31 cellular contexts compared by ENCODE assay signal in genomic region chr16:86012221-86012620, GRCh38.
"Had no signal": no experiment of that assay in that cellular context is flagged by ENCODE, and none has a peak within 500 bp of the region (broad histone marks: within the 10 kb centered on the region; RNA-seq: fewer than 3 reads in every experiment).

No MANE protein-coding gene starts in this region.

- H3K4me3 Mint-ChIP-seq: activated B cell treated with CpG ODN at 0.5 μM for 24 hours; activated CD4-positive, alpha-beta memory T cell treated with anti-CD3 and anti-CD28 coated beads for 36 hours; activated naive CD4-positive, alpha-beta T cell treated with anti-CD3 and anti-CD28 coated beads, Interleukin-2, amount 10 ng/mL, durations not matched to agents 7 days and 5 days; activated naive CD8-positive, alpha-beta T cell; T-cell had no signal

- H3K4me1 ChIP-seq: ascending aorta, SJSA1 had no signal

- H3K9ac ChIP-seq: KMS-11, SK-N-SH had no signal

- H3K36me3 ChIP-seq: ascending aorta, cardiac muscle cell, Peyer's patch, SJSA1 had no signal

- H3K27me3 ChIP-seq: ascending aorta, Peyer's patch had no signal

- DNase-seq: activated CD4-positive, alpha-beta memory T cell treated with anti-CD3 and anti-CD28 coated beads for 36 hours; activated CD4-positive, alpha-beta T cell treated with anti-CD3 and anti-CD28 coated beads for 4 hours; activated CD4-positive, alpha-beta T cell treated with anti-CD3 and anti-CD28 coated beads, Interleukin-2, amount 50 U/mL, for 1 hour; activated CD4-positive, CD25-positive, alpha-beta regulatory T cell treated with anti-CD3 and anti-CD28 coated beads, Interleukin-2, amount 50 U/mL, for 72 hours; activated CD8-positive, alpha-beta memory T cell treated with anti-CD3 and anti-CD28 coated beads, Interleukin-2, amount 50 U/mL, for 48 hours; activated effector memory CD4-positive, alpha-beta T cell treated with Interleukin-2 at 50 U/mL for 16 hours; activated naive CD4-positive, alpha-beta T cell treated with anti-CD3 and anti-CD28 coated beads, Interleukin-2, amount 10 ng/mL, durations not matched to agents 7 days and 5 days; activated T-cell treated with anti-CD3 and anti-CD28 coated beads, Interleukin-2, amount 50 U/mL, for 48 hours; amygdala; MM.1S; NCI-H1092; NCI-H1436 treated with DMSO at 0.1 percent for 48 hours; NCI-H1694 treated with DMSO at 0.1 percent for 48 hours; NCI-H2029; NCI-H2227 treated with DMSO at 0.1 percent for 48 hours; NCI-H446; NCI-H524; PC-3; SHP77 treated with DMSO at 0.1 percent for 48 hours; SK-N-SH; T-cell; T-helper 2 cell; T-helper 9 cell had no signal

- H3K27ac ChIP-seq: ascending aorta, cardiac muscle cell, KMS-11, Peyer's patch, SJSA1, VCaP had no signal

- H3K9me3 Mint-ChIP-seq: activated CD4-positive, alpha-beta memory T cell treated with anti-CD3 and anti-CD28 coated beads for 36 hours had no signal

- H3K4me3 ChIP-seq: ascending aorta, cardiac muscle cell, Peyer's patch, SJSA1 had no signal

- H3K4me2 ChIP-seq: KMS-11, SK-N-SH had no signal

- H3K27ac Mint-ChIP-seq: activated CD4-positive, alpha-beta memory T cell treated with anti-CD3 and anti-CD28 coated beads for 36 hours; activated naive CD4-positive, alpha-beta T cell treated with anti-CD3 and anti-CD28 coated beads, Interleukin-2, amount 10 ng/mL, durations not matched to agents 7 days and 5 days; activated naive CD8-positive, alpha-beta T cell; T-cell had no signal

- H3K9me3 ChIP-seq: ascending aorta, Peyer's patch, SJSA1, SK-N-SH had no signal

- H3K36me3 Mint-ChIP-seq: activated CD4-positive, alpha-beta memory T cell treated with anti-CD3 and anti-CD28 coated beads for 36 hours; activated naive CD4-positive, alpha-beta T cell treated with anti-CD3 and anti-CD28 coated beads, Interleukin-2, amount 10 ng/mL, durations not matched to agents 7 days and 5 days; activated naive CD8-positive, alpha-beta T cell; T-cell had no signal

- ATAC-seq: PC-3, T-cell had no signal

- H3K27me3 Mint-ChIP-seq: activated naive CD4-positive, alpha-beta T cell treated with anti-CD3 and anti-CD28 coated beads, Interleukin-2, amount 10 ng/mL, durations not matched to agents 7 days and 5 days; activated naive CD8-positive, alpha-beta T cell had no signal
